In genomic region chr4:57077550-57078311, GRCh38 we compare ENCODE assay signal across 11 cellular contexts.
DNase-seq lines count a peak whose midpoint lies in the region; ATAC-seq and TF ChIP-seq lines count a peak whose summit lies in the region.
"Had no signal": no experiment of that assay in that cellular context is flagged by ENCODE, and none has a peak within 500 bp of the region (broad histone marks: within the 10 kb centered on the region; RNA-seq: fewer than 3 reads in every experiment).

No MANE protein-coding gene starts in this region.

- no peaks in the 10 kb centered on the region for H3K36me3 ChIP-seq in HUES6 (ENCODE audit: control insufficient read depth, insufficient read depth, low read length)
- H3K36me3 ChIP-seq: stomach had no signal

- in situ Hi-C loops in ACHN (cut with HindIII; ENCODE audit: low pct_ligation_motif_present, low pct_unique_long_range_greater_than_20kb, low sequenced_read_pairs): no loop called here

- H3K4me3 ChIP-seq in HUES6 (ENCODE audit: low read depth, low read length): no peak overlapping the region
- H3K4me3 ChIP-seq in choroid plexus epithelial cell (ENCODE audit: low read depth, low read length): no peak overlapping the region
- H3K4me3 ChIP-seq: BLaER1, stomach had no signal

- no peak for TF ChIP-seq CTCF in choroid plexus epithelial cell (conservative IDR thresholded peaks at IDR 0.05; ENCODE audit: low read depth, low read length)

- no peak for ATAC-seq in GM18517 (IDR thresholded peaks at IDR 0.05; ENCODE audit: unreplicated experiment)

- DNase-seq in ACHN (peak; percentile 68), choroid plexus epithelial cell (ENCODE audit: low read depth) (peak; percentile 97), NCI-H774 (lab: John Stamatoyannopoulos, UW) (no peak), SHP77 treated with DMSO at 0.1 percent for 48 hours (lab: John Stamatoyannopoulos, UW) (no peak)
- DNase-seq in activated T-cell treated with anti-CD3 and anti-CD28 coated beads, Interleukin-2, amount 50 U/mL, for 1 hour: no peak
- DNase-seq: activated gamma-delta T cell treated with Interleukin-2 at 50 U/mL for 16 hours, stomach had no signal

- H3K4me1 ChIP-seq in HUES6 (ENCODE audit: control insufficient read depth, insufficient read depth, low read length): peaks cover 42% of the 10 kb centered on the region
- H3K4me1 ChIP-seq: BLaER1 had no signal

- H3K27me3 ChIP-seq in HUES6 (ENCODE audit: control insufficient read depth, insufficient read depth, low read length) (no peaks in the 10 kb centered on the region), layer of hippocampus (ENCODE audit: control insufficient read depth, insufficient read depth, low read length) (no peaks in the 10 kb centered on the region)
- H3K27me3 ChIP-seq: BLaER1, stomach had no signal

- H3K27ac ChIP-seq in HUES6 (ENCODE audit: low read depth, low read length) (peak overlapping the region; percentile 75), layer of hippocampus (ENCODE audit: low read depth, low read length) (peak overlapping the region; percentile 30)
- H3K27ac ChIP-seq: BLaER1 had no signal

- H3K9me3 ChIP-seq in HUES6 (ENCODE audit: control insufficient read depth, insufficient read depth, low read depth, low read length): no peaks in the 10 kb centered on the region
- H3K9me3 ChIP-seq: BLaER1, stomach had no signal

- peak overlapping the region; percentile 82 for H3K9ac ChIP-seq in HUES6 (ENCODE audit: low read length)
- H3K9ac ChIP-seq: BLaER1 had no signal

Comparison
In these comparisons a context has a peak if more than half of its experiments do, and no peak if none do; other contexts are left out.
1. DNase-seq: peak in ACHN (single experiment) and choroid plexus epithelial cell (single experiment); none in NCI-H774 (single experiment), activated T-cell treated with anti-CD3 and anti-CD28 coated beads, Interleukin-2, amount 50 U/mL, for 1 hour (single experiment) and SHP77 treated with DMSO at 0.1 percent for 48 hours (single experiment).